12 cellular contexts compared by ENCODE assay signal in genomic region chr12:63045020-63045860, GRCh38.
DNase-seq lines count a peak whose midpoint lies in the region; ATAC-seq and TF ChIP-seq lines count a peak whose summit lies in the region.
"Had no signal": no experiment of that assay in that cellular context is flagged by ENCODE, and none has a peak within 500 bp of the region (broad histone marks: within the 10 kb centered on the region; RNA-seq: fewer than 3 reads in every experiment).

No MANE protein-coding gene starts in this region.

- H3K27ac Mint-ChIP-seq in neural progenitor cell = no peak overlapping the region
- H3K27ac Mint-ChIP-seq in CD4-positive, alpha-beta memory T cell = no peak overlapping the region
- H3K27ac Mint-ChIP-seq: brain; stimulated activated effector memory CD8-positive, alpha-beta T cell treated with anti-CD3 and anti-CD28 coated beads, Interleukin-12 subunit alpha, Interleukin-12 subunit beta, amount 100 ng/mL, for 72 hours; T-helper 1 cell treated with Interleukin-12 subunit alpha and Interleukin-12 subunit beta and Interleukin-4 antibody, amounts not matched to agents 30 μg/mL and 1 μg/mL, for 36 hours had no signal

- H3K9me3 ChIP-seq in ascending aorta (no peaks in the 10 kb centered on the region), neural progenitor cell (ENCODE audit: low read depth) (no peaks in the 10 kb centered on the region)
- no peaks in the 10 kb centered on the region for H3K9me3 ChIP-seq in CD4-positive, alpha-beta memory T cell (ENCODE audit: control insufficient read depth in 1 of 2, low read length in 2 of 2)

- no peaks in the 10 kb centered on the region for H4K20me1 ChIP-seq in neural progenitor cell (ENCODE audit: low read depth)

- H3K36me3 Mint-ChIP-seq in neural progenitor cell = peaks cover 2% of the 10 kb centered on the region
- no peaks in the 10 kb centered on the region for H3K36me3 Mint-ChIP-seq in CD4-positive, alpha-beta memory T cell
- H3K36me3 Mint-ChIP-seq: brain; stimulated activated effector memory CD8-positive, alpha-beta T cell treated with anti-CD3 and anti-CD28 coated beads, Interleukin-12 subunit alpha, Interleukin-12 subunit beta, amount 100 ng/mL, for 72 hours had no signal

- no peaks in the 10 kb centered on the region for H3K79me2 ChIP-seq in neural progenitor cell (ENCODE audit: low read depth)

- H3K9ac ChIP-seq in neural progenitor cell = no peak overlapping the region

- no peaks in the 10 kb centered on the region for H3K27me3 Mint-ChIP-seq in neural progenitor cell (ENCODE audit: insufficient read depth, low read depth)
- peaks cover 0 to 2% of the 10 kb centered on the region in 2 donors for H3K27me3 Mint-ChIP-seq in CD4-positive, alpha-beta memory T cell
- H3K27me3 Mint-ChIP-seq: brain had no signal

- intact Hi-C loops in ascending aorta (cut with DNase I) = loop anchor here (5.0 to 10.0 kb wide), 3 partner anchors 183 to 440 kb away; no protein-coding TSS in a partner anchor
- intact Hi-C loops in CD4-positive, alpha-beta memory T cell (cut with micrococcal nuclease) = no loop called here

- H2AFZ ChIP-seq in neural progenitor cell (replicated peaks) = no peak overlapping the region

- H3K9me3 Mint-ChIP-seq in neural progenitor cell = peaks cover 2% of the 10 kb centered on the region
- H3K9me3 Mint-ChIP-seq in CD4-positive, alpha-beta memory T cell = peaks cover 0 to 3% (median 0%) of the 10 kb centered on the region in 8 donors
- H3K9me3 Mint-ChIP-seq: brain; stimulated activated effector memory CD8-positive, alpha-beta T cell treated with anti-CD3 and anti-CD28 coated beads, Interleukin-12 subunit alpha, Interleukin-12 subunit beta, amount 100 ng/mL, for 72 hours; T-helper 1 cell treated with Interleukin-12 subunit alpha and Interleukin-12 subunit beta and Interleukin-4 antibody, amounts not matched to agents 30 μg/mL and 1 μg/mL, for 36 hours had no signal

- H3F3A ChIP-seq in neural progenitor cell (ENCODE audit: low read depth) = no peaks in the 10 kb centered on the region

- no peaks in the 10 kb centered on the region for H3K4me1 Mint-ChIP-seq in neural progenitor cell
- H3K4me1 Mint-ChIP-seq in CD4-positive, alpha-beta memory T cell = no peaks in the 10 kb centered on the region
- H3K4me1 Mint-ChIP-seq: brain; stimulated activated effector memory CD8-positive, alpha-beta T cell treated with anti-CD3 and anti-CD28 coated beads, Interleukin-12 subunit alpha, Interleukin-12 subunit beta, amount 100 ng/mL, for 72 hours had no signal

- H3K4me2 ChIP-seq in neural progenitor cell = no peak overlapping the region

- ATAC-seq in foreskin keratinocyte (peak; percentile 74), HG02840 (IDR thresholded peaks at IDR 0.05; ENCODE audit: low FRiP score, unreplicated experiment) (no peak)
- ATAC-seq: stimulated activated effector memory CD8-positive, alpha-beta T cell treated with anti-CD3 and anti-CD28 coated beads, Interleukin-12 subunit alpha, Interleukin-12 subunit beta, amount 100 ng/mL, for 72 hours had no signal

- H3K4me1 ChIP-seq in ascending aorta (peaks cover 0 to 9% of the 10 kb centered on the region in 2 donors), foreskin keratinocyte (peaks cover 4% of the 10 kb centered on the region), neural progenitor cell (no peaks in the 10 kb centered on the region)
- H3K4me1 ChIP-seq in CD4-positive, alpha-beta memory T cell (ENCODE audit: insufficient read depth, low read length) = no peaks in the 10 kb centered on the region

- POLR2A ChIA-PET in CD4-positive, alpha-beta memory T cell (lab: Charles Lee; ENCODE audit: partially characterized antibody) = no interaction called here

- CTCF ChIA-PET in CD4-positive, alpha-beta memory T cell (lab: Charles Lee; ENCODE audit: partially characterized antibody) = no interaction called here

- TF ChIP-seq CTCF in ascending aorta (IDR thresholded peaks at IDR 0.05) = no peak
- no peak for TF ChIP-seq CTCF in foreskin keratinocyte (conservative IDR thresholded peaks at IDR 0.05)
- TF ChIP-seq CTCF in neural progenitor cell (IDR thresholded peaks at IDR 0.05) = no peak

- H3K4me3 ChIP-seq in ascending aorta = no peak overlapping the region
- no peak overlapping the region for H3K4me3 ChIP-seq in neural progenitor cell
- no peak overlapping the region for H3K4me3 ChIP-seq in CD4-positive, alpha-beta memory T cell (ENCODE audit: low read length in 2 of 2)

- DNase-seq in HCEC 1CT = peak; percentile 5
- peak in 1 of 2 donors; percentile 78 for DNase-seq in ascending aorta (ENCODE audit: low spot score in 2 of 2)
- peak; percentile 69 to 93 for DNase-seq in foreskin keratinocyte
- peak; percentile 54 for DNase-seq in smooth muscle cell of the brain vasculature (ENCODE audit: low read depth, low spot score)
- DNase-seq in NCI-H1105 (lab: John Stamatoyannopoulos, UW) = no peak
- DNase-seq in neural progenitor cell (ENCODE audit: low spot score) = no peak
- DNase-seq in CD4-positive, alpha-beta memory T cell = no peak
- DNase-seq: NCI-H1417 treated with DMSO at 0.1 percent for 48 hours had no signal

- H3K27ac ChIP-seq in ascending aorta (peak overlapping the region; percentile 78 to 86), foreskin keratinocyte (no peak overlapping the region), neural progenitor cell (no peak overlapping the region)
- no peak overlapping the region for H3K27ac ChIP-seq in CD4-positive, alpha-beta memory T cell (ENCODE audit: low read depth, low read length)

- no peaks in the 10 kb centered on the region for H3K27me3 ChIP-seq in ascending aorta
- H3K27me3 ChIP-seq in foreskin keratinocyte = no peaks in the 10 kb centered on the region
- H3K27me3 ChIP-seq in neural progenitor cell = no peaks in the 10 kb centered on the region
- no peaks in the 10 kb centered on the region for H3K27me3 ChIP-seq in CD4-positive, alpha-beta memory T cell (ENCODE audit: insufficient read depth, low read length)

- H3K36me3 ChIP-seq in ascending aorta = no peaks in the 10 kb centered on the region
- no peaks in the 10 kb centered on the region for H3K36me3 ChIP-seq in neural progenitor cell
- H3K36me3 ChIP-seq in CD4-positive, alpha-beta memory T cell (ENCODE audit: insufficient read depth, low read length) = no peaks in the 10 kb centered on the region

- H3K4me3 Mint-ChIP-seq in neural progenitor cell = no peak overlapping the region
- no peak overlapping the region for H3K4me3 Mint-ChIP-seq in CD4-positive, alpha-beta memory T cell
- H3K4me3 Mint-ChIP-seq: brain; stimulated activated effector memory CD8-positive, alpha-beta T cell treated with anti-CD3 and anti-CD28 coated beads, Interleukin-12 subunit alpha, Interleukin-12 subunit beta, amount 100 ng/mL, for 72 hours; T-helper 1 cell treated with Interleukin-12 subunit alpha and Interleukin-12 subunit beta and Interleukin-4 antibody, amounts not matched to agents 30 μg/mL and 1 μg/mL, for 36 hours had no signal

Comparison
In these comparisons a context has a peak if more than half of its experiments do, and no peak if none do; other contexts are left out.
1. DNase-seq: peak in HCEC 1CT (single experiment), foreskin keratinocyte (2 of 2) and smooth muscle cell of the brain vasculature (single experiment); none in NCI-H1105 (single experiment), neural progenitor cell (single experiment) and CD4-positive, alpha-beta memory T cell (0 of 5).
2. H3K27ac ChIP-seq: peak in ascending aorta (2 of 2); none in foreskin keratinocyte (single experiment), neural progenitor cell (single experiment) and CD4-positive, alpha-beta memory T cell (single experiment).